In genomic region chr17:70961341-70961740, GRCh38 we compare ENCODE assay signal across 21 cellular contexts.
DNase-seq lines count a peak whose midpoint lies in the region; ATAC-seq and TF ChIP-seq lines count a peak whose summit lies in the region.
"Had no signal": no experiment of that assay in that cellular context is flagged by ENCODE, and none has a peak within 500 bp of the region (broad histone marks: within the 10 kb centered on the region; RNA-seq: fewer than 3 reads in every experiment).

No MANE protein-coding gene starts in this region.

- BruUV-seq in PC-3 (replicated peaks; lab: Mats Ljungman, UMichigan): no TSS peak

- no peaks in the 10 kb centered on the region for H3K9me3 ChIP-seq in GM23248 (ENCODE audit: low read depth)
- H3K9me3 ChIP-seq in PC-3 (ENCODE audit: low read length): peaks cover 5% of the 10 kb centered on the region; the same call in 1 of the 2 replicates

- in situ Hi-C loops in GM23248 (cut with MboI): no loop called here

- H3K4me3 ChIP-seq in GM23248 (no peak overlapping the region), PC-3 (ENCODE audit: low read length) (no peak overlapping the region)

- DNase-seq in GM23248: peak; percentile 5
- DNase-seq in PC-3: no peak
- peak; percentile 17 for DNase-seq in glomerular visceral epithelial cell (ENCODE audit: extremely low spot score)
- no peak for DNase-seq in DMS53 treated with DMSO at 0.1 percent for 48 hours (lab: John Stamatoyannopoulos, UW; ENCODE audit: unreplicated experiment)
- no peak for DNase-seq in erythroblast (lab: John Stamatoyannopoulos, UW)
- DNase-seq in DMS153 treated with DMSO at 0.1 percent for 48 hours (lab: John Stamatoyannopoulos, UW; ENCODE audit: unreplicated experiment): no peak
- DNase-seq: Calu3; CD4-positive, alpha-beta memory T cell; DMS79 treated with DMSO at 0.1 percent for 48 hours; GF-D8; H7; NCI-H1436; NCI-H2029; NCI-H2171; NCI-H446 treated with DMSO at 0.1 percent for 48 hours; NCI-H748 treated with DMSO at 0.1 percent for 48 hours; OCI-M1; RPMI8226; SIG-M5 had no signal

- no peak overlapping the region for H3K27ac ChIP-seq in GM23248
- no peak overlapping the region for H3K27ac ChIP-seq in PC-3 (ENCODE audit: low read length)
- H3K27ac ChIP-seq: HL-60 had no signal

- H3K36me3 ChIP-seq in GM23248 (ENCODE audit: low read depth): no peaks in the 10 kb centered on the region
- H3K36me3 ChIP-seq in PC-3 (ENCODE audit: low read depth, low read length): no peaks in the 10 kb centered on the region

- H2AFZ ChIP-seq in GM23248: no peak overlapping the region
- 0 out of 2 replicates have a peak overlapping the region, but pooled peaks have one; percentile 14 for H2AFZ ChIP-seq in PC-3 (ENCODE audit: low read length)

- no peaks in the 10 kb centered on the region for H3K79me2 ChIP-seq in GM23248 (ENCODE audit: insufficient read depth)
- H3K79me2 ChIP-seq in PC-3 (ENCODE audit: low read length): no peaks in the 10 kb centered on the region

- CTCF ChIA-PET in PC-3 (lab: Charles Lee): no interaction called here

- POLR2A ChIA-PET in PC-3 (lab: Charles Lee; ENCODE audit: unreplicated experiment): no interaction called here

- intact Hi-C loops in PC-3 (cut with micrococcal nuclease): no loop called here

- ATAC-seq in PC-3: no peak
- ATAC-seq in HG03025 (IDR thresholded peaks at IDR 0.05; ENCODE audit: low FRiP score, unreplicated experiment): no peak

- no peak for TF ChIP-seq POLR2A in erythroblast (IDR thresholded peaks at IDR 0.05; ENCODE audit: low read length)

- WGBS in GM23248 (ENCODE audit: low coverage in 1 of 2, low lambda C conversion rate in 2 of 2, missing lambda C conversion rate in 2 of 2), 2 experiments: 47 to 55% methylated on average over 3 of the region's 3 CpGs

- H3F3A ChIP-seq in GM23248 (ENCODE audit: insufficient read depth) (no peaks in the 10 kb centered on the region), PC-3 (ENCODE audit: low read length, unreplicated experiment) (no peaks in the 10 kb centered on the region)

- H3K9ac ChIP-seq in GM23248: no peak overlapping the region
- no peak overlapping the region for H3K9ac ChIP-seq in PC-3 (ENCODE audit: low read length)

- H3K27me3 ChIP-seq in GM23248 (replicated peaks; ENCODE audit: insufficient read depth): no peaks in the 10 kb centered on the region
- H3K27me3 ChIP-seq in PC-3 (ENCODE audit: low read length): 0 out of 2 replicates have a peak, but pooled peaks cover 4% of the 10 kb centered on the region

- H3K4me2 ChIP-seq in GM23248 (ENCODE audit: unreplicated experiment) (no peak overlapping the region), PC-3 (ENCODE audit: low read length) (no peak overlapping the region)

- TF ChIP-seq CTCF in PC-3 (conservative IDR thresholded peaks at IDR 0.05; ENCODE audit: low read depth, low read length): no peak

- no peaks in the 10 kb centered on the region for H3K9me2 ChIP-seq in GM23248 (ENCODE audit: insufficient read depth)
- H3K9me2 ChIP-seq in PC-3 (replicated peaks; ENCODE audit: low read length): peaks cover 4% of the 10 kb centered on the region; the same call in 1 of the 2 replicates

- H4K20me1 ChIP-seq in GM23248 (ENCODE audit: insufficient read depth) (no peaks in the 10 kb centered on the region), PC-3 (ENCODE audit: low read length) (no peaks in the 10 kb centered on the region)

- H3K4me1 ChIP-seq in GM23248 (ENCODE audit: insufficient read depth) (no peaks in the 10 kb centered on the region), PC-3 (ENCODE audit: insufficient read depth, low read length) (no peaks in the 10 kb centered on the region)

Comparison
In these comparisons a context has a peak if more than half of its experiments do, and no peak if none do; other contexts are left out.
1. DNase-seq: peak in GM23248 (single experiment) and glomerular visceral epithelial cell (single experiment); none in PC-3 (single experiment), DMS53 treated with DMSO at 0.1 percent for 48 hours (single experiment), erythroblast (0 of 2) and DMS153 treated with DMSO at 0.1 percent for 48 hours (single experiment).